21 cellular contexts compared by ENCODE assay signal in the genomic region with DNA sequence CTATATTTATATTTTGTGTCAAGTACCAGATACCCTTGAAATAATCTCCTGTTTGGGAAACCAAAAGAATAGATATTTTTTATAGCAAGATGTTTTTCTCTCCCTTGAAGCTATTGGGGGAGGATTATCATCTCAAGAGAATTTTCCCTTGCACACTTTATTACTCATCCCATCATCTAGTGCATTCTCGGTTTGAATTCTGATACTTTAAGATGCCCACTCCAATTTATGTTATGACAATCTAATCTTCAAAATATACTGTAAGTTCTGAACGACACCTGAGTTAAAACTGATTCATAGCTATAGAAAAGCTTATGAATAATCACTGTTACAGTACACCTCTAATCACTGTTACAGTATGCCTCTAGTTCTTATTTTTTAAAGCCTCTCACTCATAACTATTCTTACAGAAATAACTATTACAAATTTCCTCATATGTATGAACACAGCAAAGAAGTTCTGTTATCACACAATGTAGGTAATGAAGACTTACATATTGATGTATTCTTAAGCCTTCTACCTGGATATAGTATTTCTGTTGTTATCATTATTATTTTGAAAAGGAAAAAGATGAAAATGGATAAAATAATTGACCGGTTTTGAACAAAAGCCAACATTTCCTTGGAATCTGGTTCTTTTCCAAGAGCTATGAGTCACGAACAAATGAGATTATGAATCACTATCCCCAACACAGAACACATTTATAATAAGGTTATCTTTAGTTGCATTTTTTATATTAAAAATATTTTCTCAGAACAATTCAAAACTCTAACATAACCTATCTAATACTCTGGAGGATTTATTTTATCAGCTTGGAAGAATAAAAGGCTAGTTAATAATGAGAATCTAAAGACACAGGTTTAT.
DNase-seq lines count a peak whose midpoint lies in the region; ATAC-seq, FAIRE-seq and TF ChIP-seq lines count a peak whose summit lies in the region.
"Had no signal": no experiment of that assay in that cellular context is flagged by ENCODE, and none has a peak within 500 bp of the region (broad histone marks: within the 10 kb centered on the region; RNA-seq: fewer than 3 reads in every experiment).

No MANE protein-coding gene starts in this region.

- no peak for FAIRE-seq in endothelial cell of umbilical vein (lab: Jason Lieb, UNC)
- FAIRE-seq: GM18507 had no signal

- H3K4me1 ChIP-seq in PC-3 (ENCODE audit: insufficient read depth, low read length): peaks cover 40% of the 10 kb centered on the region
- H3K4me1 ChIP-seq in endothelial cell of umbilical vein (ENCODE audit: control insufficient read depth, extremely low read depth, insufficient read depth, low read length): no peaks in the 10 kb centered on the region
- H3K4me1 ChIP-seq: BLaER1 had no signal

- TF ChIP-seq CTCF in PC-3 (conservative IDR thresholded peaks at IDR 0.05; ENCODE audit: low read depth, low read length) (no peak), endothelial cell of umbilical vein (IDR thresholded peaks at IDR 0.05; ENCODE audit: extremely low read depth in 1 of 2, insufficient read depth in 1 of 2, low read depth in 1 of 2, low read length in 2 of 2) (no peak), mesothelial cell of epicardium (IDR thresholded peaks at IDR 0.05; ENCODE audit: unreplicated experiment) (no peak)

- no peaks in the 10 kb centered on the region for H3K9me3 ChIP-seq in PC-3 (ENCODE audit: low read length)
- H3K9me3 ChIP-seq in endothelial cell of umbilical vein (replicated peaks; ENCODE audit: control insufficient read depth, insufficient read depth, low read length): no peaks in the 10 kb centered on the region

- BruUV-seq in PC-3 (replicated peaks; lab: Mats Ljungman, UMichigan) (no TSS peak), endothelial cell of umbilical vein (replicated peaks; lab: Mats Ljungman, UMichigan) (no TSS peak)

- H3K4me2 ChIP-seq in PC-3 (ENCODE audit: low read length): peak overlapping the region; percentile 24
- H3K4me2 ChIP-seq in endothelial cell of umbilical vein (ENCODE audit: insufficient read depth, low read length): no peak overlapping the region
- H3K4me2 ChIP-seq: BLaER1, GM23338 had no signal

- H3K9me3 Mint-ChIP-seq in mesothelial cell of epicardium: peaks cover 20% of the 10 kb centered on the region
- H3K9me3 Mint-ChIP-seq: GM23338 had no signal

- no peaks in the 10 kb centered on the region for H3K36me3 ChIP-seq in PC-3 (ENCODE audit: low read depth, low read length)
- H3K36me3 ChIP-seq in endothelial cell of umbilical vein (ENCODE audit: control insufficient read depth in 2 of 2, extremely low read depth in 1 of 2, insufficient read depth in 2 of 2, low read length in 2 of 2): no peaks in the 10 kb centered on the region
- H3K36me3 ChIP-seq: BLaER1 had no signal

- no peaks in the 10 kb centered on the region for H3K9me2 ChIP-seq in PC-3 (replicated peaks; ENCODE audit: low read length)

- H3K36me3 Mint-ChIP-seq in mesothelial cell of epicardium: no peaks in the 10 kb centered on the region
- H3K36me3 Mint-ChIP-seq: T-cell had no signal

- no peaks in the 10 kb centered on the region for H3F3A ChIP-seq in PC-3 (ENCODE audit: low read length, unreplicated experiment)

- H3K27me3 ChIP-seq in PC-3 (ENCODE audit: low read length) (no peaks in the 10 kb centered on the region), endothelial cell of umbilical vein (ENCODE audit: control insufficient read depth in 2 of 2, insufficient read depth in 2 of 2, low read length in 2 of 2) (no peaks in the 10 kb centered on the region)
- H3K27me3 ChIP-seq: BLaER1 had no signal

- H3K27ac ChIP-seq in PC-3 (ENCODE audit: low read length): peak overlapping the region; percentile 5; the same call in 1 of the 2 replicates
- no peak overlapping the region for H3K27ac ChIP-seq in endothelial cell of umbilical vein (ENCODE audit: insufficient read depth, low read depth, low read length)
- H3K27ac ChIP-seq: BLaER1, HL-60 had no signal

- H3K9ac ChIP-seq in PC-3 (ENCODE audit: low read length): no peak overlapping the region
- H3K9ac ChIP-seq in endothelial cell of umbilical vein (replicated peaks; ENCODE audit: extremely low read depth, insufficient read depth, low read length): no peak overlapping the region
- H3K9ac ChIP-seq: BLaER1 had no signal

- no peak overlapping the region for H2AFZ ChIP-seq in PC-3 (ENCODE audit: low read length)
- H2AFZ ChIP-seq in endothelial cell of umbilical vein (ENCODE audit: low read depth, low read length): no peak overlapping the region
- H2AFZ ChIP-seq: GM23338 had no signal

- H3K27me3 Mint-ChIP-seq in mesothelial cell of epicardium (ENCODE audit: low read depth): no peaks in the 10 kb centered on the region
- H3K27me3 Mint-ChIP-seq: activated CD4-positive, alpha-beta T cell treated with anti-CD3 and anti-CD28 coated beads for 36 hours had no signal

- H3K4me3 Mint-ChIP-seq in mesothelial cell of epicardium: no peak overlapping the region
- H3K4me3 Mint-ChIP-seq: activated CD4-positive, alpha-beta T cell treated with anti-CD3 and anti-CD28 coated beads for 36 hours; GM23338; T-cell had no signal

- dilution Hi-C loops in endothelial cell of umbilical vein (cut with MboI; ENCODE audit: extremely low pct_ligation_motif_present, low sequenced_read_pairs): no loop called here

- ATAC-seq in PC-3 (no peak), GM18502 (IDR thresholded peaks at IDR 0.05; ENCODE audit: poor library complexity, unreplicated experiment) (no peak), HG02884 (IDR thresholded peaks at IDR 0.05; ENCODE audit: unreplicated experiment) (no peak), GM19397 (IDR thresholded peaks at IDR 0.05; ENCODE audit: unreplicated experiment) (no peak)
- ATAC-seq: activated CD4-positive, alpha-beta T cell treated with anti-CD3 and anti-CD28 coated beads for 36 hours; GM23338; T-cell had no signal

- H3K4me1 Mint-ChIP-seq in mesothelial cell of epicardium: peaks cover 39% of the 10 kb centered on the region
- H3K4me1 Mint-ChIP-seq: activated CD4-positive, alpha-beta T cell treated with anti-CD3 and anti-CD28 coated beads for 36 hours; GM23338; T-cell had no signal

- CTCF ChIA-PET in PC-3 (lab: Charles Lee) (no interaction called here), endothelial cell of umbilical vein (lab: Charles Lee) (no interaction called here)

- no peaks in the 10 kb centered on the region for H3K9me1 ChIP-seq in endothelial cell of umbilical vein (replicated peaks; ENCODE audit: control insufficient read depth, extremely low read depth, insufficient read depth, low read length)

- DNase-seq in AG08396 (ENCODE audit: low spot score) (peak; percentile 12), PC-3 (peak; percentile 80), endothelial cell of umbilical vein (ENCODE audit: low read depth, low spot score) (peak; percentile 61), mesothelial cell of epicardium (ENCODE audit: low spot score in 2 of 2, unreplicated experiment in 2 of 2) (no peak), DMS153 treated with DMSO at 0.1 percent for 48 hours (lab: John Stamatoyannopoulos, UW; ENCODE audit: unreplicated experiment) (no peak)
- DNase-seq: activated CD4-positive, alpha-beta T cell treated with anti-CD3 and anti-CD28 coated beads for 36 hours; activated T-cell treated with anti-CD3 and anti-CD28 coated beads, Interleukin-2, amount 50 U/mL, for 1 hour; amniotic stem cell; effector CD8-positive, alpha-beta T cell; hippocampal formation; NCI-H2107; stimulated activated CD4-positive, alpha-beta T cell treated with anti-CD3 and anti-CD28 coated beads, Interleukin-4, amount 100 ng/mL, for 4 hours; stimulated activated naive CD4-positive, alpha-beta T cell; T-cell had no signal

- H3K79me2 ChIP-seq in PC-3 (ENCODE audit: low read length): no peaks in the 10 kb centered on the region
- no peaks in the 10 kb centered on the region for H3K79me2 ChIP-seq in endothelial cell of umbilical vein (ENCODE audit: control insufficient read depth, insufficient read depth, low read length)

- H3K27ac Mint-ChIP-seq in mesothelial cell of epicardium: peak overlapping the region; percentile 66
- H3K27ac Mint-ChIP-seq: activated CD4-positive, alpha-beta T cell treated with anti-CD3 and anti-CD28 coated beads for 36 hours; GM23338; T-cell had no signal

- intact Hi-C loops in PC-3 (cut with micrococcal nuclease): no loop called here
- intact Hi-C loops in endothelial cell of umbilical vein (cut with micrococcal nuclease): no loop called here

- POLR2A ChIA-PET in PC-3 (lab: Charles Lee; ENCODE audit: unreplicated experiment): interaction anchor here (0.7 kb wide), 1 partner anchor 466 kb away, joined by 3 read pairs; no protein-coding TSS in a partner anchor
- POLR2A ChIA-PET in endothelial cell of umbilical vein (lab: Charles Lee): no interaction called here

- H3K4me3 ChIP-seq in PC-3 (ENCODE audit: low read length) (no peak overlapping the region), endothelial cell of umbilical vein (replicated peaks in 1 of 3; ENCODE audit: insufficient read depth in 1 of 3, low read depth in 1 of 3, low read length in 3 of 3) (no peak overlapping the region)
- H3K4me3 ChIP-seq: BLaER1, GM23338 had no signal

- TF ChIP-seq POLR2A in endothelial cell of umbilical vein (IDR thresholded peaks at IDR 0.05; ENCODE audit: low read depth, low read length): no peak

- H4K20me1 ChIP-seq in PC-3 (ENCODE audit: low read length) (no peaks in the 10 kb centered on the region), endothelial cell of umbilical vein (replicated peaks; ENCODE audit: control insufficient read depth, extremely low read depth, insufficient read depth, low read length) (no peaks in the 10 kb centered on the region)
- H4K20me1 ChIP-seq: BLaER1 had no signal

TF ChIP-seq in endothelial cell of umbilical vein, 7 proteins besides CTCF, POLR2A, EP300 and RAD21:
- TF ChIP-seq JUN (IDR thresholded peaks at IDR 0.05; ENCODE audit: borderline replicate concordance, insufficient read depth, insufficient read length, low read depth) (peak; percentile 51), EZH2 (IDR thresholded peaks at IDR 0.05; ENCODE audit: borderline replicate concordance, low read depth, low read length, severe bottlenecking) (no peak), MYC (IDR thresholded peaks at IDR 0.05; ENCODE audit: low read depth, low read length) (no peak), GATA2 (IDR thresholded peaks at IDR 0.05; ENCODE audit: insufficient read depth, insufficient read length, low read depth, low read length) (no peak), FOS (IDR thresholded peaks at IDR 0.05; ENCODE audit: borderline replicate concordance, insufficient read depth, low read length) (peak; percentile 53), POLR2AphosphoS5 (IDR thresholded peaks at IDR 0.05; ENCODE audit: insufficient read depth, low read depth, low read length) (no peak)
- TF ChIP-seq, protein P1, sequence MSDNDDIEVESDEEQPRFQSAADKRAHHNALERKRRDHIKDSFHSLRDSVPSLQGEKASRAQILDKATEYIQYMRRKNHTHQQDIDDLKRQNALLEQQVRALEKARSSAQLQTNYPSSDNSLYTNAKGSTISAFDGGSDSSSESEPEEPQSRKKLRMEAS (IDR thresholded peaks at IDR 0.05; ENCODE audit: insufficient read depth, insufficient read length): no peak

Comparison
In these comparisons a context has a peak if more than half of its experiments do, and no peak if none do; other contexts are left out.
1. DNase-seq: peak in AG08396 (single experiment), PC-3 (single experiment) and endothelial cell of umbilical vein (single experiment); none in mesothelial cell of epicardium (0 of 2) and DMS153 treated with DMSO at 0.1 percent for 48 hours (single experiment).